ENCODE assay signal across 9 cellular contexts in the genomic region with DNA sequence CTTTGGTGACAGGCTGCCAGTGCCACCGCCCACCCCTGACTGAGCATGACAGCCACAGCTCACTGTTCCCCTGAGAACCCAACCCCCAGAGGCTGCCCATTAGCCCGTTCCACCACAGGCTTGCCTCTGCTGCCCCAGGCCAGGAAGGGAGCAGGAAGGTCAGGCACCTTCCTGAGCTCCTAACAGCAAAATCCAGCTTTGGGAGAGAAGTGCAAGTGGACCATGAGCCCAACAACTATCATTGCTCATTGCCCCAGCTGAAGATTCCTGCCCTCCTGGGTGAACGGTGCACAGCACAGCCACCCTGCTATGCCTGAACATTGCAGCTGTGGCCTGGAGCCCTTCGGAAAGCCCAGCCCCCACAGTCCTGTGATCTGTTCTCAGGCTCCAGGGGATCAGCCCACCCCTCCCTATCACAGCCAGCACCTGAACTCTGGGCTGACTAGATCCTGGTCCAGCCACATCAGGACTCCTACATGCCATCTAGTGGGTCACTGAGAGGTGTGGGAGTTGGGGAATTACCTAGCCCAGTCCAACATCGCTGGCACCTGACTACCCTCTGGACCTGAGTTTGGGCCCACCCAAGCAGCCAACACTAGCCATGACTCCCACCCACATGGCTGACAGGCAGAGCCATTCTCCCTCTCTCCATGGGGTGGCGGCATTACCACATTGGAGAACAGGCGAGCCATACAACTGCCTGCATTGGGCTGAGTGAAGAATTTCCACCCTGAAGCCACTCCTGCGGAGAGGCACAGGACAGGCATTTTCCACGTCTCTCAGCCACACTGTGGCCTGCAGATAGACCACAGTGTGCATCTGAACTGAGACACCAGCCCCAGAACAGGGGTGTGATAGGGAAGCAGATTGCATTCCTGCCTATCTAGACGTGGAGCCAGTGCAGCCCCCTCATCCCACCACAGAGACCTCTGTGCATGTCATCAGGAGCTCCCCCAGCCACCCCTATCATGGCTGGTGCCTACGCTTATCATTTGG. TPM values are rescaled to one million over a fixed set of nuclear protein-coding genes. Genes with fewer than 3 reads are reported as not detected.
DNase-seq lines count a peak whose midpoint lies in the region; ATAC-seq and TF ChIP-seq lines count a peak whose summit lies in the region.
"Had no signal": no experiment of that assay in that cellular context is flagged by ENCODE, and none has a peak within 500 bp of the region (broad histone marks: within the 10 kb centered on the region; RNA-seq: fewer than 3 reads in every experiment).

No MANE protein-coding gene starts in this region.

- in situ Hi-C loops in KBM-7 (cut with MboI; ENCODE audit: low pct_unique_long_range_greater_than_20kb, low sequenced_read_pairs) (loop anchor here (25.0 kb wide), 1 partner anchor 991 kb away; no protein-coding TSS in a partner anchor), astrocyte of the cerebellum (cut with HindIII; ENCODE audit: low sequenced_read_pairs) (no loop called here)

- no peak overlapping the region for H3K4me3 ChIP-seq in BE2C (ENCODE audit: low read depth, low read length)
- no peak overlapping the region for H3K4me3 ChIP-seq in astrocyte of the cerebellum (ENCODE audit: low read depth, low read length)

- peak; percentile 99 for TF ChIP-seq CTCF in BE2C (IDR thresholded peaks at IDR 0.05; ENCODE audit: low read depth, low read length)
- TF ChIP-seq CTCF in astrocyte of the cerebellum (IDR thresholded peaks at IDR 0.05; ENCODE audit: low read depth, low read length, missing control alignments), result peak; percentile 89

- peaks cover 2% of the 10 kb centered on the region; the same call in 1 of the 2 replicates for H3K9me3 ChIP-seq in BE2C

- H3K36me3 ChIP-seq in BE2C, result no peaks in the 10 kb centered on the region

- intact Hi-C loops in sciatic nerve (cut with DNase I), result no loop called here

- H3K27me3 ChIP-seq in BE2C, result no peaks in the 10 kb centered on the region

- DNase-seq in BE2C (peak; percentile 90), GM19238 (ENCODE audit: insufficient read length, low spot score) (peak; percentile 55), KBM-7 (peak; percentile 67), T-helper 9 cell (peak; percentile 45), astrocyte of the cerebellum (ENCODE audit: low read depth) (peak; percentile 28), hepatic stellate cell (ENCODE audit: low spot score) (peak; percentile 89), sciatic nerve (ENCODE audit: low spot score) (peak; percentile 85), NCI-H2107 (lab: John Stamatoyannopoulos, UW) (no peak)

- peaks cover 7% of the 10 kb centered on the region; the same call in 1 of the 2 replicates for H3K4me1 ChIP-seq in BE2C

- ATAC-seq in sciatic nerve, result peak; percentile 93

RNA-seq across cellular contexts. Expression of a gene that starts 58.4 kb away (rescaled TPM):
- polyA plus RNA-seq in BE2C (2012; ENCODE audit: insufficient read depth, insufficient read length, low read depth), result not detected
- not detected for total RNA-seq in sciatic nerve
- polyA plus RNA-seq: IgD-negative memory B cell had no signal
